Comparison of ENCODE assay signal across 9 cellular contexts in the genomic region with DNA sequence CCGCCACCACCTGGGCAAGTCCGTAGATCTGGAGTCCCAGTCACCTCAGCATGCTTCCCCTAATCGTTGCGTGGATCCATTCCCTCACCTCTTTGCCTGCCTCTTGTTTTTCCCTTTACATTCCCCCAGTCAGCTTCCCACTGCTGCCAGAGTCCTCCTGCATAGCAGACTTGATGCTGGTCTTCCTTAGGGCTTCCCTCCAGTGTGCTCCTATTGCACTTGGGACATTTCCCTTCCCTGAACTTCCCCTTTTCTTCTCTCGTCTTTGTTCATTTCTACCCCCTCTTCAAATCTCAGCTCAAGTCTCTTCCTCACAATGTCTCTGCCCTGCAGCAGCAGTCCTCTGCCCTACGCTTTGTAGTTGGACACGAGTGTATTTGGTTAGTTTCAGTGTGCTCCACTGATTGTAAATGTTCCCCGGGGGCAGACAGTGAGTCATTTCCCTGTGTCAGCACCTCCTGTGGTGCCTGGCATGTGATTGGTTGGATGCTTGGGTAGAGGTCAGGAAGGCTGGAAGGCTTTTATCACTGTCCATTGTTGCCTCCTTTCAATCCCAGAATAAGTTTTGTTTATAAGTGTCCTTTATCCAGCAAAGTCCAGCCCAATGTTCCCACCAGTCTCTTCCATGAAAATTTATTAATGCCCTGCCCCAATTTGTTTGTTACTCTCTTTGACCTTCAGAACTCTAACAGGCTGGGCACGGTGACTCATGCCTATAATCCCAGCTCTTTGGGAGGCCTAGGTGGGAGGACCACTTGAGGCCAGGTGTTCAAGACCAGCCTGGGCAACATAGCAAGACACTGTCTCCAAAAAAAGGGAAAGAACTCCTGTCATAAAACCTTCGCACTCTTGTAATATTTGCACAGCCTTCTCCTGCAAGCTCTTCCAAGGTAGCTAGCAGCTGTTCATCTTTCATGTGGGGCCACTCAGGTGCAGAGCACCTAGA. TPM values are rescaled to one million over a fixed set of nuclear protein-coding genes. Genes with fewer than 3 reads are reported as not detected.
A peak's percentile ranks its signal among the peaks of the same experiment; 100 is the strongest.
DNase-seq lines count a peak whose midpoint lies in the region; ATAC-seq and TF ChIP-seq lines count a peak whose summit lies in the region.
"Had no signal": no experiment of that assay in that cellular context is flagged by ENCODE, and none has a peak within 500 bp of the region (broad histone marks: within the 10 kb centered on the region; RNA-seq: fewer than 3 reads in every experiment).

No MANE protein-coding gene starts in this region.

- TF ChIP-seq CTCF in GM10266 (IDR thresholded peaks at IDR 0.05; ENCODE audit: control insufficient read depth, insufficient read depth, low read depth, missing control alignments) = no peak
- TF ChIP-seq CTCF in suprapubic skin (IDR thresholded peaks at IDR 0.05) = no peak

- 62% methylated on average over 10 of the region's 10 CpGs for WGBS in suprapubic skin

- H3K27me3 Mint-ChIP-seq in activated T-helper 17 cell treated with anti-CD3 and anti-CD28 coated beads, Interleukin-2, amount 50 U/mL, for 72 hours = no peaks in the 10 kb centered on the region

- no peak overlapping the region for H3K4me3 ChIP-seq in suprapubic skin

- no peak for TF ChIP-seq EP300 in suprapubic skin (IDR thresholded peaks at IDR 0.05)

- peaks cover 71% of the 10 kb centered on the region for H3K36me3 Mint-ChIP-seq in activated T-helper 17 cell treated with anti-CD3 and anti-CD28 coated beads, Interleukin-2, amount 50 U/mL, for 72 hours (ENCODE audit: low read depth)

- peaks cover 24% of the 10 kb centered on the region for H3K4me1 ChIP-seq in suprapubic skin

- H3K4me1 Mint-ChIP-seq in activated T-helper 17 cell treated with anti-CD3 and anti-CD28 coated beads, Interleukin-2, amount 50 U/mL, for 72 hours = peaks cover 27% of the 10 kb centered on the region
- H3K4me1 Mint-ChIP-seq: nephron had no signal

- DNase-seq in GM10266 (ENCODE audit: extremely low spot score) (peak; percentile 32), iPS-NIHi7 (ENCODE audit: extremely low spot score) (peak; percentile 67), suprapubic skin (ENCODE audit: low spot score in 2 of 2) (no peak), UCSD-AML1 (lab: John Stamatoyannopoulos, UW; ENCODE audit: unreplicated experiment) (no peak)
- no peak for DNase-seq in stimulated activated naive CD4-positive, alpha-beta T cell treated with Interleukin-2 at 50 U/mL for 16 hours (lab: John Stamatoyannopoulos, UW)

- no peak for TF ChIP-seq POLR2A in suprapubic skin (IDR thresholded peaks at IDR 0.05)

- H3K9me3 Mint-ChIP-seq in activated T-helper 17 cell treated with anti-CD3 and anti-CD28 coated beads, Interleukin-2, amount 50 U/mL, for 72 hours = no peaks in the 10 kb centered on the region

- H3K27me3 ChIP-seq in suprapubic skin = no peaks in the 10 kb centered on the region

- H3K4me3 Mint-ChIP-seq in activated T-helper 17 cell treated with anti-CD3 and anti-CD28 coated beads, Interleukin-2, amount 50 U/mL, for 72 hours = peak overlapping the region; percentile 41
- H3K4me3 Mint-ChIP-seq: nephron had no signal

- H3K27ac ChIP-seq in suprapubic skin = no peak overlapping the region

- H3K36me3 ChIP-seq in suprapubic skin = peaks cover 27% of the 10 kb centered on the region

- H3K9me3 ChIP-seq in suprapubic skin = no peaks in the 10 kb centered on the region

- peak; percentile 62 for ATAC-seq in HG03378 (IDR thresholded peaks at IDR 0.05; ENCODE audit: unreplicated experiment)
- ATAC-seq in activated T-helper 17 cell treated with anti-CD3 and anti-CD28 coated beads, Interleukin-2, amount 50 U/mL, for 72 hours (replicated peaks) = peak; percentile 42
- no peak for ATAC-seq in HG03175 (IDR thresholded peaks at IDR 0.05; ENCODE audit: unreplicated experiment)

- peak overlapping the region; percentile 15 for H3K27ac Mint-ChIP-seq in activated T-helper 17 cell treated with anti-CD3 and anti-CD28 coated beads, Interleukin-2, amount 50 U/mL, for 72 hours
- H3K27ac Mint-ChIP-seq: nephron had no signal

RNA-seq across cellular contexts. Expression of a gene that starts 38.3 kb away (rescaled TPM):
- total RNA-seq in activated T-helper 17 cell treated with anti-CD3 and anti-CD28 coated beads, Interleukin-2, amount 50 U/mL, for 72 hours = 10 to 100 TPM; 22.5 to 27.4 TPM
- total RNA-seq in suprapubic skin = 10 to 100 TPM; 19.9 to 55.4 (median 27.6) TPM

RNA-seq across cellular contexts. Expression of a gene that starts 54.0 kb away (rescaled TPM):
- under 1 TPM; 0.11 to 0.56 TPM for total RNA-seq in activated T-helper 17 cell treated with anti-CD3 and anti-CD28 coated beads, Interleukin-2, amount 50 U/mL, for 72 hours
- 10 to 100 TPM; 32.6 to 75.6 (median 46.9) TPM for total RNA-seq in suprapubic skin

Comparison
In these comparisons a context has a peak if more than half of its experiments do, and no peak if none do; other contexts are left out.
1. DNase-seq: peak in GM10266 (single experiment) and iPS-NIHi7 (single experiment); none in suprapubic skin (0 of 2), UCSD-AML1 (single experiment) and stimulated activated naive CD4-positive, alpha-beta T cell treated with Interleukin-2 at 50 U/mL for 16 hours (single experiment).
2. RNA of a gene that starts 54.0 kb away (total RNA-seq): 32.6 to 75.6 TPM in suprapubic skin; 0.11 to 0.56 TPM in activated T-helper 17 cell treated with anti-CD3 and anti-CD28 coated beads, Interleukin-2, amount 50 U/mL, for 72 hours; every median in the first group is over 10 times any median in the second.